ENCODE assay signal across 8 cellular contexts in the genomic region with DNA sequence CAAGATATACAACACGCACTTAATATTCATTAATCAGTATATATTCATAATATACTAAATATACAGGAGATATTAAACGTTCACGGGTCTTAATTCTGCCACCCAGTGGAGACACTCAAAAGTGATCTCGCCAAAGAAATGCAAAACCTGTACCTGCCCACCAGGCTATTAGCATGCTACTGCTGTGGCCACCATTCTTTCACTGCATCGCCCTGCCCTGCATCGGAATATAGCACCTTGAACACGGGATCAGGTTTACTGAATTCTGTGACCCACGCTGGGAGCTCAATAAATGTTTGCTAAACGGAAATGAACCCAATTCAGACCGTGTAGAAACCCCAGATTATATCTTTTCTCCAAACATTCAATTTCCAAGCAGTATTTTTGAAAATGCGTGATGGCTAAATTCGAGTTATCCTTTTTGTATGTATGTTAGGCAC. TPM values are rescaled to one million over a fixed set of nuclear protein-coding genes. Genes with fewer than 3 reads are reported as not detected.
A peak's percentile ranks its signal among the peaks of the same experiment; 100 is the strongest.
DNase-seq lines count a peak whose midpoint lies in the region; ATAC-seq, FAIRE-seq and TF ChIP-seq lines count a peak whose summit lies in the region.

No MANE protein-coding gene starts in this region.

- H3K27me3 ChIP-seq in astrocyte (ENCODE audit: insufficient read depth, low read length), result no peaks in the 10 kb centered on the region
- H3K27me3 ChIP-seq in gastrocnemius medialis, result no peaks in the 10 kb centered on the region

- H3K9me3 Mint-ChIP-seq in astrocyte (ENCODE audit: unreplicated experiment), result no peaks in the 10 kb centered on the region

- H3K27me3 Mint-ChIP-seq in astrocyte (ENCODE audit: low read depth, unreplicated experiment), result no peaks in the 10 kb centered on the region

- no peaks in the 10 kb centered on the region for H3K36me3 ChIP-seq in astrocyte (ENCODE audit: insufficient read depth, low read length)
- no peaks in the 10 kb centered on the region for H3K36me3 ChIP-seq in gastrocnemius medialis

- in situ Hi-C loops in gastrocnemius medialis (cut with MboI; ENCODE audit: low sequenced_read_pairs in 4 of 4), result loop anchor here (10.0 to 25.0 kb wide), 3 partner anchors 93 to 425 kb away; a partner anchor contains a TSS

- ATAC-seq in gastrocnemius medialis, result peak; percentile 47 to 57

- no peak for TF ChIP-seq POLR2A in gastrocnemius medialis (IDR thresholded peaks at IDR 0.05)

- DNase-seq in HCEC 1CT, result peak; percentile 27
- DNase-seq in T-helper 1 cell, result peak; percentile 20 to 55 (median 37)
- DNase-seq in astrocyte (ENCODE audit: low read depth), result peak; percentile 35
- DNase-seq in gastrocnemius medialis, result peak in 1 of 2 donors; percentile 40
- no peak for DNase-seq in ecto neural progenitor cell (ENCODE audit: low spot score)

- H3K27ac ChIP-seq in astrocyte (ENCODE audit: low read depth, low read length) (peak overlapping the region; percentile 91), gastrocnemius medialis (peak overlapping the region; percentile 94 to 99 (median 95))

- peak overlapping the region; percentile 88 for H3K4me3 ChIP-seq in astrocyte (ENCODE audit: insufficient read depth, low read depth, low read length)
- peak overlapping the region; percentile 83 for H3K4me3 ChIP-seq in iPS-11a (ENCODE audit: low read depth, low read length)
- H3K4me3 ChIP-seq in gastrocnemius medialis, result peak overlapping the region; percentile 73 to 81 (median 80)

- H2AFZ ChIP-seq in astrocyte (ENCODE audit: low read depth, low read length), result peak overlapping the region; percentile 98

- H3K27ac Mint-ChIP-seq in astrocyte (ENCODE audit: unreplicated experiment), result peak overlapping the region; percentile 100

- no peaks in the 10 kb centered on the region for H3K36me3 Mint-ChIP-seq in astrocyte (ENCODE audit: low read depth, unreplicated experiment)

- H3K79me2 ChIP-seq in astrocyte (ENCODE audit: insufficient read depth, low read length), result peaks cover 41% of the 10 kb centered on the region

- TF ChIP-seq CTCF in GM12873 (IDR thresholded peaks at IDR 0.05; ENCODE audit: insufficient read depth, low read depth, low read length, missing control alignments) (peak; percentile 64), LNCAP (IDR thresholded peaks at IDR 0.05) (peak; percentile 58), astrocyte (IDR thresholded peaks at IDR 0.05; ENCODE audit: insufficient read depth, low read depth, low read length) (peak; percentile 73), gastrocnemius medialis (IDR thresholded peaks at IDR 0.05 in 4 of 5, conservative IDR thresholded peaks at IDR 0.05 in 1 of 5) (peak; percentile 43 to 59 (median 46))

- peaks cover 26% of the 10 kb centered on the region for H4K20me1 ChIP-seq in astrocyte (ENCODE audit: insufficient read depth, low read length)

- H3K9ac ChIP-seq in astrocyte (ENCODE audit: low read length), result peak overlapping the region; percentile 93

- H3K4me1 ChIP-seq in astrocyte (ENCODE audit: insufficient read depth, low read length) (peaks cover 22% of the 10 kb centered on the region), gastrocnemius medialis (peaks cover 10 to 22% of the 10 kb centered on the region in 2 donors)

- peaks cover 21% of the 10 kb centered on the region for H3K4me1 Mint-ChIP-seq in astrocyte (ENCODE audit: low read depth, unreplicated experiment)

- no peaks in the 10 kb centered on the region for H3K9me3 ChIP-seq in astrocyte (ENCODE audit: insufficient read depth, low read depth, low read length)
- no peaks in the 10 kb centered on the region for H3K9me3 ChIP-seq in gastrocnemius medialis

- intact Hi-C loops in gastrocnemius medialis (cut with DNase I; ENCODE audit: low total_unique reads), result no loop called here

- no peak for FAIRE-seq in astrocyte (lab: Jason Lieb, UNC)

- peak overlapping the region; percentile 98 for H3K4me2 ChIP-seq in astrocyte (ENCODE audit: low read length)

- H3K4me3 Mint-ChIP-seq in astrocyte (ENCODE audit: unreplicated experiment), result peak overlapping the region; percentile 100

RNA-seq across cellular contexts. Expression of a gene that starts 0.8 kb away (rescaled TPM):
- total RNA-seq in astrocyte (51.1 and 55.1 TPM in 2 replicates), gastrocnemius medialis (10 to 100 TPM; 18.7 to 24.8 (median 20.5) TPM)

RNA-seq across cellular contexts. Expression of a gene that starts 7.2 kb away (rescaled TPM):
- total RNA-seq in astrocyte (13.0 and 15.1 TPM in 2 replicates), gastrocnemius medialis (10 to 100 TPM in 1 of 4 donors, 1 to 10 TPM in 3; 2.6 to 11.0 (median 3.9) TPM)
